In the genomic region with DNA sequence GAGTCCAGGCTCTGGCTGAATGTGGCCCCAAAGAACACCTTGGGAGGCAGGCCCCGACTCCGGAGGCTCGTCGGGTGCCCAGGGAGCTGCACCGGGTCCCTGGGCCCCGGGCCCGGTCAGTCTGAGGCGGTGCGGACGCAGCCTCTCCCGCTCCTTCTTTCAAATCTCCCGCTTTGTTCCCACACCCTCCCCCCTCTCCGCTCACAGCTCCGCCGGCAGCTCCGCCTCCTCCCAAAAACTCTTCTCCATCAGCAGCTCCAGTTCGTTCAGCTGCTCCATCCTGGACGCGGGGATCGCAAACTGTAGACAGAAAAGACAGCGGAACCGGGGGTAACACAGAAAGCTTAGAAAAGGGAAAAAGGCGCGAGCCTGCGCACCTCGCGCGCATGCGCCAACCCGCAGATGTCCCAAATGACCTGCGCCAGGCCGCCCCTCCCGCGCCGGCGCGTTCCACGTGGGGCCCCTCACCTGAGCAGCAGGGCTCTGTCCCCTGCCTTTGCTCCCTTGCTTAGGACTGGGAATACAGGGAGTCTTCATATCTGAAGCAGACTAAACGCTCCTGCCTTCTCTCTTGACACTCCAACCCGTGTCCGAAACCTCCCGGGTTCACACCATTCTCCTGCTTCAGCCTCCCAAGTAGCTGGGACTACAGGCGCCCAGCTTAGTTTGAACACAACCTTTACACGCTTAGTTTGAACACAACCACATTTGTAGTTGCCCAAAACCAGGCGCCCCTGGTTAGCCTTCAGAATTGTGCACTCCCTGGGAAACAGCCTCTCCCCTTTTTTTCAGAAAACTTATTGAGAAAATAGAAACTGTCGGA, we compare ENCODE assay signal across 8 cellular contexts. TPM values are rescaled to one million over a fixed set of nuclear protein-coding genes. Genes with fewer than 3 reads are reported as not detected.
DNase-seq lines count a peak whose midpoint lies in the region; ATAC-seq and TF ChIP-seq lines count a peak whose summit lies in the region.

Gene DNA2 (minus strand): TSS at position 388 of the 823 bp plus-strand sequence. CDS start 109 bp downstream, at position 279.

- intact Hi-C loops in CD4-positive, alpha-beta memory T cell (cut with micrococcal nuclease) = no loop called here
- intact Hi-C loops in activated CD8-positive, alpha-beta T cell treated with anti-CD3 and anti-CD28 coated beads for 36 hours (cut with micrococcal nuclease) = no loop called here
- intact Hi-C loops in lower lobe of right lung (cut with DNase I) = no loop called here

- CTCF ChIA-PET in CD4-positive, alpha-beta memory T cell (lab: Charles Lee; ENCODE audit: partially characterized antibody) = interaction anchor here (1.0 kb wide), 1 partner anchor 259 kb away, joined by 3 read pairs; no protein-coding TSS in a partner anchor
- CTCF ChIA-PET in activated CD8-positive, alpha-beta T cell treated with anti-CD3 and anti-CD28 coated beads for 36 hours (lab: Charles Lee) = interaction anchor here (0.9 kb wide), 1 partner anchor 112 kb away, joined by 3 read pairs; no protein-coding TSS in a partner anchor

- POLR2A ChIA-PET in CD4-positive, alpha-beta memory T cell (lab: Charles Lee; ENCODE audit: partially characterized antibody) = interaction anchor here (1.3 kb wide), 1 partner anchor 140 kb away, joined by 4 read pairs; the partner anchor contains the start of genes HNRNPH3 and PBLD
- POLR2A ChIA-PET in activated CD8-positive, alpha-beta T cell treated with anti-CD3 and anti-CD28 coated beads for 36 hours (lab: Charles Lee) = interaction anchor here (1.0 to 1.4 kb wide), 8 partner anchors 10 to 284 kb away, joined by 3 to 4 read pairs (median 3); partner anchors contain the start of gene HNRNPH3

- peak within 1 kb of the TSS; percentile 94 to 99 (median 97) for H3K4me3 Mint-ChIP-seq in CD4-positive, alpha-beta memory T cell
- H3K4me3 Mint-ChIP-seq in activated CD8-positive, alpha-beta T cell treated with anti-CD3 and anti-CD28 coated beads for 36 hours = peak within 1 kb of the TSS; percentile 99

- H3K27ac ChIP-seq in CD4-positive, alpha-beta memory T cell (ENCODE audit: low read depth, low read length) = peak within 1 kb of the TSS; percentile 44
- no peak within 1 kb of the TSS for H3K27ac ChIP-seq in lower lobe of right lung

- no peak for TF ChIP-seq CTCF in activated CD8-positive, alpha-beta T cell treated with anti-CD3 and anti-CD28 coated beads for 36 hours (IDR thresholded peaks at IDR 0.05)
- TF ChIP-seq CTCF in lower lobe of right lung (IDR thresholded peaks at IDR 0.05) = no peak

- DNase-seq in CD4-positive, alpha-beta memory T cell = peak; percentile 58 to 76 (median 70)
- DNase-seq in NCI-H82 treated with DMSO at 0.1 percent for 48 hours (lab: John Stamatoyannopoulos, UW; ENCODE audit: unreplicated experiment) (peak; percentile 45), ecto neural progenitor cell (ENCODE audit: low spot score) (peak; percentile 90), lower lobe of right lung (peak; percentile 75)
- peak; percentile 85 for DNase-seq in activated CD8-positive, alpha-beta T cell treated with anti-CD3 and anti-CD28 coated beads for 36 hours
- DNase-seq in stimulated activated CD4-positive, alpha-beta T cell treated with anti-CD3 and anti-CD28 coated beads, TNF-alpha, amount 100 ng/mL, for 4 hours (ENCODE audit: low read depth in 3 of 3) = peak; percentile 48 to 71 (median 57)

- no peaks in the 10 kb centered on the region for H3K36me3 ChIP-seq in CD4-positive, alpha-beta memory T cell (ENCODE audit: insufficient read depth, low read length)
- no peaks in the 10 kb centered on the region for H3K36me3 ChIP-seq in lower lobe of right lung

- H3K27me3 Mint-ChIP-seq in CD4-positive, alpha-beta memory T cell = no peaks in the 10 kb centered on the region
- H3K27me3 Mint-ChIP-seq in activated CD8-positive, alpha-beta T cell treated with anti-CD3 and anti-CD28 coated beads for 36 hours = no peaks in the 10 kb centered on the region

- peaks cover 5 to 24% (median 14%) of the 10 kb centered on the region in 4 donors for H3K4me1 Mint-ChIP-seq in CD4-positive, alpha-beta memory T cell
- peaks cover 21% of the 10 kb centered on the region for H3K4me1 Mint-ChIP-seq in activated CD8-positive, alpha-beta T cell treated with anti-CD3 and anti-CD28 coated beads for 36 hours (ENCODE audit: low read depth)

- ATAC-seq in GM19395 (IDR thresholded peaks at IDR 0.05; ENCODE audit: unreplicated experiment) (peak; percentile 84), HG03521 (IDR thresholded peaks at IDR 0.05; ENCODE audit: unreplicated experiment) (peak; percentile 86), lower lobe of right lung (peak; percentile 88 to 96)
- ATAC-seq in activated CD8-positive, alpha-beta T cell treated with anti-CD3 and anti-CD28 coated beads for 36 hours = peak; percentile 92

- peaks cover 16% of the 10 kb centered on the region for H3K4me1 ChIP-seq in CD4-positive, alpha-beta memory T cell (ENCODE audit: insufficient read depth, low read length)
- peaks cover 7% of the 10 kb centered on the region for H3K4me1 ChIP-seq in lower lobe of right lung

- peaks cover 0 to 2% (median 0%) of the 10 kb centered on the region in 8 donors for H3K9me3 Mint-ChIP-seq in CD4-positive, alpha-beta memory T cell
- no peaks in the 10 kb centered on the region for H3K9me3 Mint-ChIP-seq in activated CD8-positive, alpha-beta T cell treated with anti-CD3 and anti-CD28 coated beads for 36 hours

- H3K27ac Mint-ChIP-seq in CD4-positive, alpha-beta memory T cell = peak within 1 kb of the TSS in 6 of 7 donors; percentile 59 to 96 (median 89)
- H3K27ac Mint-ChIP-seq in activated CD8-positive, alpha-beta T cell treated with anti-CD3 and anti-CD28 coated beads for 36 hours = peak within 1 kb of the TSS; percentile 98

- no peaks in the 10 kb centered on the region for H3K27me3 ChIP-seq in CD4-positive, alpha-beta memory T cell (ENCODE audit: insufficient read depth, low read length)
- no peaks in the 10 kb centered on the region for H3K27me3 ChIP-seq in lower lobe of right lung (ENCODE audit: low read depth)

- peaks cover 0 to 4% of the 10 kb centered on the region in 2 donors for H3K36me3 Mint-ChIP-seq in CD4-positive, alpha-beta memory T cell
- H3K36me3 Mint-ChIP-seq in activated CD8-positive, alpha-beta T cell treated with anti-CD3 and anti-CD28 coated beads for 36 hours (ENCODE audit: low read depth) = peaks cover 36% of the 10 kb centered on the region

- H3K9me3 ChIP-seq in CD4-positive, alpha-beta memory T cell (ENCODE audit: control insufficient read depth in 1 of 2, low read length in 2 of 2) = no peaks in the 10 kb centered on the region
- no peaks in the 10 kb centered on the region for H3K9me3 ChIP-seq in lower lobe of right lung

- peak within 1 kb of the TSS; percentile 53 to 97 for H3K4me3 ChIP-seq in CD4-positive, alpha-beta memory T cell (ENCODE audit: low read length in 2 of 2)
- H3K4me3 ChIP-seq in lower lobe of right lung = peak within 1 kb of the TSS; percentile 68

RNA-seq across cellular contexts. Expression of gene DNA2, which starts in this region (rescaled TPM):
- 1 to 10 TPM; 5.4 to 7.7 TPM for total RNA-seq in CD4-positive, alpha-beta memory T cell
- polyA plus RNA-seq in CD4-positive, alpha-beta memory T cell = 1 to 10 TPM in 1 of 2 donors, under 1 TPM in 1; 0.36 to 1.2 TPM
- total RNA-seq in activated CD8-positive, alpha-beta T cell treated with anti-CD3 and anti-CD28 coated beads for 36 hours = 10 to 100 TPM; 40.6 to 43.5 TPM
- 7.1 TPM for total RNA-seq in lower lobe of right lung
